ENCODE assay signal across 22 cellular contexts in genomic region chr4:1052231-1052671, GRCh38. TPM values are rescaled to one million over a fixed set of nuclear protein-coding genes. Genes with fewer than 3 reads are reported as not detected.
DNase-seq lines count a peak whose midpoint lies in the region; ATAC-seq and TF ChIP-seq lines count a peak whose summit lies in the region.
"Had no signal": no experiment of that assay in that cellular context is flagged by ENCODE, and none has a peak within 500 bp of the region (broad histone marks: within the 10 kb centered on the region; RNA-seq: fewer than 3 reads in every experiment).

No MANE protein-coding gene starts in this region.

- peaks cover 19% of the 10 kb centered on the region for H3K4me1 Mint-ChIP-seq in HFFc6 (ENCODE audit: low read depth)
- H3K4me1 Mint-ChIP-seq in immature natural killer cell = peaks cover 11 to 12% of the 10 kb centered on the region in 2 donors

- DNase-seq in SK-N-SH (peak; percentile 22), HFFc6 (no peak), immature natural killer cell (no peak), sciatic nerve (ENCODE audit: low spot score) (peak; percentile 47), NCI-H69 (lab: John Stamatoyannopoulos, UW) (no peak)
- DNase-seq: activated CD4-positive, alpha-beta T cell treated with anti-CD3 and anti-CD28 coated beads for 1 hour; CD4-positive, CD25-positive, alpha-beta regulatory T cell; NCI-H1417; NCI-H2081 treated with DMSO at 0.1 percent for 48 hours; Right ventricle myocardium superior; stimulated activated CD4-positive, alpha-beta T cell treated with anti-CD3 and anti-CD28 coated beads, Interleukin-4, amount 100 ng/mL, for 1 hour; stimulated activated naive B cell treated with anti-CD40 and anti-IgM and Interleukin-4, amounts not matched to agents 10 μg/mL and 1 μg/mL and 100 μg/mL, for 72 hours had no signal

- CTCF ChIA-PET in SK-N-SH (lab: Yijun Ruan, JAX) = no interaction called here

- H3K9me3 Mint-ChIP-seq in HFFc6 (no peaks in the 10 kb centered on the region), immature natural killer cell (no peaks in the 10 kb centered on the region)
- H3K9me3 Mint-ChIP-seq: activated T-helper 2 cell treated with anti-CD3 and anti-CD28 coated beads, Interferon-gamma antibody, Interleukin-2, Interleukin-4, amounts not matched to agents 10 μg/mL and 5 μg/mL and 100 μg/mL, durations not matched to agents 14 hours and 24 hours and 36 hours; central memory CD8-positive, alpha-beta T cell had no signal

- H3K27me3 ChIP-seq in SK-N-SH (ENCODE audit: insufficient read depth) = peaks cover 72% of the 10 kb centered on the region

- ATAC-seq in SK-N-SH treated with all-trans-retinoic acid at 6 μM for 48 hours (no peak), sciatic nerve (no peak), GM19397 (IDR thresholded peaks at IDR 0.05; ENCODE audit: unreplicated experiment) (no peak), HG02759 (IDR thresholded peaks at IDR 0.05; ENCODE audit: unreplicated experiment) (no peak)
- ATAC-seq: stimulated activated naive B cell treated with anti-CD40 and anti-IgM and Interleukin-4, amounts not matched to agents 10 μg/mL and 1 μg/mL and 100 μg/mL, for 72 hours had no signal

- H3K9ac ChIP-seq in SK-N-SH = no peak overlapping the region

- no peak overlapping the region for H2AFZ ChIP-seq in SK-N-SH (ENCODE audit: low read depth)

- H3F3A ChIP-seq in SK-N-SH (replicated peaks; ENCODE audit: insufficient read depth) = peaks cover 6% of the 10 kb centered on the region

- no peaks in the 10 kb centered on the region for H3K9me2 ChIP-seq in SK-N-SH

- TF ChIP-seq RAD21 in SK-N-SH (IDR thresholded peaks at IDR 0.05; ENCODE audit: low read length) = no peak

- H3K4me3 ChIP-seq in SK-N-SH (ENCODE audit: low read depth in 2 of 2, low read length in 1 of 2) = no peak overlapping the region
- H3K4me3 ChIP-seq: ovary had no signal

- no peaks in the 10 kb centered on the region for H3K36me3 ChIP-seq in SK-N-SH (replicated peaks in 1 of 2; ENCODE audit: control insufficient read depth in 1 of 2, insufficient read depth in 2 of 2, low read length in 1 of 2)
- H3K36me3 ChIP-seq: ovary, thoracic aorta had no signal

- no peak overlapping the region for H3K27ac ChIP-seq in SK-N-SH (ENCODE audit: low read depth in 2 of 2, low read length in 1 of 2)
- H3K27ac ChIP-seq: 22Rv1, ovary, thoracic aorta had no signal

- peaks cover 46% of the 10 kb centered on the region for H3K27me3 Mint-ChIP-seq in HFFc6 (ENCODE audit: insufficient read depth)
- H3K27me3 Mint-ChIP-seq in immature natural killer cell (ENCODE audit: low read depth in 3 of 3) = peaks cover 9 to 17% (median 10%) of the 10 kb centered on the region in 3 donors

- no peaks in the 10 kb centered on the region for H3K9me3 ChIP-seq in SK-N-SH
- H3K9me3 ChIP-seq: ovary, thoracic aorta had no signal

- H3K36me3 Mint-ChIP-seq in HFFc6 (ENCODE audit: low read depth) (no peaks in the 10 kb centered on the region), immature natural killer cell (no peaks in the 10 kb centered on the region)

- H3K4me1 ChIP-seq in SK-N-SH (ENCODE audit: control insufficient read depth in 1 of 2, insufficient read depth in 2 of 2, low read depth in 1 of 2, low read length in 1 of 2) = no peaks in the 10 kb centered on the region; a peak in 2 of 4 replicates

- H3K4me3 Mint-ChIP-seq in HFFc6 (0 out of 2 replicates have a peak overlapping the region, but pooled peaks have one; percentile 42), immature natural killer cell (no peak overlapping the region)
- H3K4me3 Mint-ChIP-seq: memory B cell; stimulated activated naive B cell treated with anti-CD40 and anti-IgM and Interleukin-4, amounts not matched to agents 10 μg/mL and 1 μg/mL and 100 μg/mL, for 72 hours had no signal

- no peaks in the 10 kb centered on the region for H3K79me2 ChIP-seq in SK-N-SH (ENCODE audit: insufficient read depth)

- intact Hi-C loops in sciatic nerve (cut with DNase I) = no loop called here

- H3K4me2 ChIP-seq in SK-N-SH = no peak overlapping the region

- POLR2A ChIA-PET in SK-N-SH (lab: Yijun Ruan, JAX) = no interaction called here

- 28% methylated on average over 11 of the region's 15 CpGs for WGBS in SK-N-SH (ENCODE audit: low lambda C conversion rate)

- no peaks in the 10 kb centered on the region for H4K20me1 ChIP-seq in SK-N-SH (ENCODE audit: insufficient read depth)

- H3K27ac Mint-ChIP-seq in HFFc6 (no peak overlapping the region), immature natural killer cell (peak overlapping the region in 4 of 6 donors; percentile 47 to 91 (median 67))
- H3K27ac Mint-ChIP-seq: activated T-helper 2 cell treated with anti-CD3 and anti-CD28 coated beads, Interferon-gamma antibody, Interleukin-2, Interleukin-4, amounts not matched to agents 10 μg/mL and 5 μg/mL and 100 μg/mL, durations not matched to agents 14 hours and 24 hours and 36 hours; memory B cell had no signal

- TF ChIP-seq EP300 in SK-N-SH (IDR thresholded peaks at IDR 0.05; ENCODE audit: borderline replicate concordance in 1 of 2, low read depth in 1 of 2, low read length in 1 of 2) = no peak

- TF ChIP-seq CTCF in SK-N-SH (IDR thresholded peaks at IDR 0.05) = no peak
- no peak for TF ChIP-seq CTCF in HFFc6 (IDR thresholded peaks at IDR 0.05)

TF ChIP-seq in SK-N-SH, 30 proteins besides CTCF, POLR2A, EP300 and RAD21 (continues in another document):
- no peak for TF ChIP-seq USF2 (IDR thresholded peaks at IDR 0.05; ENCODE audit: borderline replicate concordance, low read depth, low read length)
- TF ChIP-seq CHD2 (IDR thresholded peaks at IDR 0.05; ENCODE audit: low read length, partially characterized antibody) = no peak
- TF ChIP-seq, protein P1, sequence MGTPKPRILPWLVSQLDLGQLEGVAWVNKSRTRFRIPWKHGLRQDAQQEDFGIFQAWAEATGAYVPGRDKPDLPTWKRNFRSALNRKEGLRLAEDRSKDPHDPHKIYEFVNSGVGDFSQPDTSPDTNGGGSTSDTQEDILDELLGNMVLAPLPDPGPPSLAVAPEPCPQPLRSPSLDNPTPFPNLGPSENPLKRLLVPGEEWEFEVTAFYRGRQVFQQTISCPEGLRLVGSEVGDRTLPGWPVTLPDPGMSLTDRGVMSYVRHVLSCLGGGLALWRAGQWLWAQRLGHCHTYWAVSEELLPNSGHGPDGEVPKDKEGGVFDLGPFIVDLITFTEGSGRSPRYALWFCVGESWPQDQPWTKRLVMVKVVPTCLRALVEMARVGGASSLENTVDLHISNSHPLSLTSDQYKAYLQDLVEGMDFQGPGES (IDR thresholded peaks at IDR 0.05; ENCODE audit: low read depth, low read length) = no peak
- TF ChIP-seq JUND (IDR thresholded peaks at IDR 0.05) = no peak

TF ChIP-seq in SK-N-SH treated with all-trans-retinoic acid at 6 μM for 48 hours, 23 proteins besides CTCF, POLR2A, EP300 and RAD21 (continues in another document):
- TF ChIP-seq TOX (CRISPR knock-in tag; IDR thresholded peaks at IDR 0.05; ENCODE audit: borderline replicate concordance) (no peak), TCF4 (CRISPR knock-in tag; IDR thresholded peaks at IDR 0.05; ENCODE audit: borderline replicate concordance) (no peak), ZNF8 (CRISPR knock-in tag; IDR thresholded peaks at IDR 0.05) (no peak), RARB (CRISPR knock-in tag; IDR thresholded peaks at IDR 0.05) (no peak), ARNTL (CRISPR knock-in tag; IDR thresholded peaks at IDR 0.05; ENCODE audit: borderline replicate concordance, low read depth) (no peak)
- TF ChIP-seq, protein P2, sequence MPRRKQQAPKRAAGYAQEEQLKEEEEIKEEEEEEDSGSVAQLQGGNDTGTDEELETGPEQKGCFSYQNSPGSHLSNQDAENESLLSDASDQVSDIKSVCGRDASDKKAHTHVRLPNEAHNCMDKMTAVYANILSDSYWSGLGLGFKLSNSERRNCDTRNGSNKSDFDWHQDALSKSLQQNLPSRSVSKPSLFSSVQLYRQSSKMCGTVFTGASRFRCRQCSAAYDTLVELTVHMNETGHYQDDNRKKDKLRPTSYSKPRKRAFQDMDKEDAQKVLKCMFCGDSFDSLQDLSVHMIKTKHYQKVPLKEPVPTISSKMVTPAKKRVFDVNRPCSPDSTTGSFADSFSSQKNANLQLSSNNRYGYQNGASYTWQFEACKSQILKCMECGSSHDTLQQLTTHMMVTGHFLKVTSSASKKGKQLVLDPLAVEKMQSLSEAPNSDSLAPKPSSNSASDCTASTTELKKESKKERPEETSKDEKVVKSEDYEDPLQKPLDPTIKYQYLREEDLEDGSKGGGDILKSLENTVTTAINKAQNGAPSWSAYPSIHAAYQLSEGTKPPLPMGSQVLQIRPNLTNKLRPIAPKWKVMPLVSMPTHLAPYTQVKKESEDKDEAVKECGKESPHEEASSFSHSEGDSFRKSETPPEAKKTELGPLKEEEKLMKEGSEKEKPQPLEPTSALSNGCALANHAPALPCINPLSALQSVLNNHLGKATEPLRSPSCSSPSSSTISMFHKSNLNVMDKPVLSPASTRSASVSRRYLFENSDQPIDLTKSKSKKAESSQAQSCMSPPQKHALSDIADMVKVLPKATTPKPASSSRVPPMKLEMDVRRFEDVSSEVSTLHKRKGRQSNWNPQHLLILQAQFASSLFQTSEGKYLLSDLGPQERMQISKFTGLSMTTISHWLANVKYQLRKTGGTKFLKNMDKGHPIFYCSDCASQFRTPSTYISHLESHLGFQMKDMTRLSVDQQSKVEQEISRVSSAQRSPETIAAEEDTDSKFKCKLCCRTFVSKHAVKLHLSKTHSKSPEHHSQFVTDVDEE (CRISPR knock-in tag; IDR thresholded peaks at IDR 0.05) = no peak

RNA-seq across cellular contexts. Expression of gene FGFRL1, which starts 40.8 kb away (rescaled TPM):
- polyA plus RNA-seq in SK-N-SH (2012; rRNA removed) (18.9 and 22.5 TPM in 2 replicates), immature natural killer cell (under 1 TPM in 2 of 3 donors, not detected in 1; 0.19 to 0.30 TPM)
- 11.5 and 26.0 TPM in 2 replicates for polyA plus RNA-seq in SK-N-SH (2012; cell fraction: cytosol; rRNA removed)
- 32.3 and 42.1 TPM in 2 replicates for polyA plus RNA-seq in SK-N-SH (2012; cell fraction: nucleus; rRNA removed)
- 10 to 100 TPM; 15.4 to 40.8 (median 17.3) TPM for total RNA-seq in HFFc6 (2021; fragmentation: NEBNext Ultra II Directional; extraction: Animal tissue kit (Norgen Biotek cat#: 25700))
- total RNA-seq in sciatic nerve = 16.6 TPM

RNA-seq across cellular contexts. Expression of gene SLC26A1, which starts 59.0 kb away (rescaled TPM):
- 0.05 and 0.08 TPM in 2 replicates for polyA plus RNA-seq in SK-N-SH (2012; rRNA removed)
- polyA plus RNA-seq in SK-N-SH (2012; cell fraction: cytosol; rRNA removed) = 0.04 and 0.13 TPM in 2 replicates
- polyA plus RNA-seq in SK-N-SH (2012; cell fraction: nucleus; rRNA removed) = 0.48 and 0.63 TPM in 2 replicates
- under 1 TPM in 3 of 6 experiments, not detected in 3; 0.16 to 0.38 (median 0.19) TPM for total RNA-seq in HFFc6 (2021; fragmentation: NEBNext Ultra II Directional; extraction: Animal tissue kit (Norgen Biotek cat#: 25700))
- polyA plus RNA-seq in immature natural killer cell = under 1 TPM in 2 of 3 donors, not detected in 1; 0.52 to 0.77 TPM
- total RNA-seq in sciatic nerve = 0.45 TPM
- total RNA-seq: M059J, thoracic aorta had no signal

Comparison
In these comparisons a context has a peak if more than half of its experiments do, and no peak if none do; other contexts are left out.
1. DNase-seq: peak in SK-N-SH (single experiment) and sciatic nerve (single experiment); none in HFFc6 (single experiment), immature natural killer cell (0 of 3) and NCI-H69 (single experiment).